ENCODE assay signal across 23 cellular contexts in the genomic region with DNA sequence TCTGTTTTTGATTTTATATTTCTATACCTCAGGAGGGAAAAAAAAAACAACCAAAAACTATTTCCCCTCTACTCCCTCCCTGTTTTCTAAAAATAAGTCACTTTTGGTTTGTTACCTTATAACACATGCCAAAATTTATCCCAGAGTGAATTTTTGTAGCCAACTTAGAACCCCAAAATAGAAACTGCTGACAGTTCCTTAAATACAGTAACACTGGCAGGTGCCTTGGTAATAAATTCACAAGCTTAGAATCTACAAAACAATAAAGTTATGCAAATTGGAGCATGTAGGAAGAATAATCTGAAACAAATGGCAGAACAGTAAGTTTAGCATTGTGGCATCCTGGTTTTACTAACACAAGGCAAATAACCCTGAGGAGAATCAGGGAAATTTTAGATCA.
"Had no signal": no experiment of that assay in that cellular context is flagged by ENCODE, and none has a peak within 500 bp of the region (broad histone marks: within the 10 kb centered on the region; RNA-seq: fewer than 3 reads in every experiment).

No MANE protein-coding gene starts in this region.

- ATAC-seq: activated T-helper 17 cell treated with anti-CD3 and anti-CD28 coated beads, Interleukin-2, amount 50 U/mL, for 72 hours; right lobe of liver had no signal

- H3K27ac ChIP-seq: adrenal gland, ascending aorta, brain microvascular endothelial cell, right lobe of liver, stomach, vagina had no signal

- DNase-seq: activated CD8-positive, alpha-beta memory T cell treated with anti-CD3 and anti-CD28 coated beads for 24 hours; activated CD8-positive, alpha-beta memory T cell treated with anti-CD3 and anti-CD28 coated beads, Interleukin-2, amount 50 U/mL, for 4 hours; activated T-cell treated with anti-CD3 and anti-CD28 coated beads, Interleukin-2, amount 50 U/mL, for 24 hours; adrenal gland; brain microvascular endothelial cell; caudate nucleus; dermis blood vessel endothelial cell; effector CD8-positive, alpha-beta T cell; foreskin melanocyte; kidney; nucleus accumbens; right lobe of liver; stimulated activated CD4-positive, alpha-beta T cell treated with anti-CD3 and anti-CD28 coated beads, Interleukin-1b, Interleukin-23, amount 100 ng/mL, for 48 hours; stomach; T-helper 9 cell; trophoblast cell had no signal

- H3K4me1 Mint-ChIP-seq: activated T-helper 17 cell treated with anti-CD3 and anti-CD28 coated beads, Interleukin-2, amount 50 U/mL, for 72 hours; mesothelial cell of epicardium had no signal

- H3K4me3 ChIP-seq: adrenal gland, ascending aorta, right lobe of liver, skin epidermis, stomach, vagina had no signal

- H3K27ac Mint-ChIP-seq: activated naive CD8-positive, alpha-beta T cell; activated T-cell treated with anti-CD3 and anti-CD28 coated beads, Interleukin-2, amount 50 U/mL, for 24 hours; activated T-helper 17 cell treated with anti-CD3 and anti-CD28 coated beads, Interleukin-2, amount 50 U/mL, for 72 hours; mesothelial cell of epicardium; nephron had no signal

- H3K4me1 ChIP-seq: adrenal gland, right lobe of liver, vagina had no signal

- H3K27me3 Mint-ChIP-seq: activated naive CD8-positive, alpha-beta T cell; activated T-cell treated with anti-CD3 and anti-CD28 coated beads, Interleukin-2, amount 50 U/mL, for 24 hours had no signal

- H3K36me3 Mint-ChIP-seq: activated naive CD8-positive, alpha-beta T cell had no signal

- H3K4me3 Mint-ChIP-seq: activated naive CD8-positive, alpha-beta T cell; activated T-cell treated with anti-CD3 and anti-CD28 coated beads, Interleukin-2, amount 50 U/mL, for 24 hours; activated T-helper 17 cell treated with anti-CD3 and anti-CD28 coated beads, Interleukin-2, amount 50 U/mL, for 72 hours; mesothelial cell of epicardium; nephron had no signal

- H3K27me3 ChIP-seq: adrenal gland, ascending aorta, brain microvascular endothelial cell, right lobe of liver, stomach, vagina had no signal

- H3K36me3 ChIP-seq: adrenal gland, ascending aorta, brain microvascular endothelial cell, right lobe of liver, stomach, vagina had no signal

- FAIRE-seq: kidney had no signal

- H3K9me3 ChIP-seq: adrenal gland, ascending aorta, right lobe of liver, stomach, vagina had no signal

- H3K9me3 Mint-ChIP-seq: activated T-cell treated with anti-CD3 and anti-CD28 coated beads, Interleukin-2, amount 50 U/mL, for 24 hours; activated T-helper 17 cell treated with anti-CD3 and anti-CD28 coated beads, Interleukin-2, amount 50 U/mL, for 72 hours had no signal
